ENCODE assay signal across 10 cellular contexts in genomic region chr3:111864821-111865656, GRCh38. TPM values are rescaled to one million over a fixed set of nuclear protein-coding genes. Genes with fewer than 3 reads are reported as not detected.
DNase-seq lines count a peak whose midpoint lies in the region; ATAC-seq lines count a peak whose summit lies in the region.
"Had no signal": no experiment of that assay in that cellular context is flagged by ENCODE, and none has a peak within 500 bp of the region (broad histone marks: within the 10 kb centered on the region; RNA-seq: fewer than 3 reads in every experiment).

No MANE protein-coding gene starts in this region.

- H3K4me3 ChIP-seq in mesodermal cell (ENCODE audit: extremely low read depth, insufficient read depth, low read length, poor library complexity, severe bottlenecking), result no peak overlapping the region
- no peak overlapping the region for H3K4me3 ChIP-seq in aorta (ENCODE audit: low read length in 2 of 2)
- H3K4me3 ChIP-seq in HAP-1, result no peak overlapping the region
- H3K4me3 ChIP-seq: skin epidermis had no signal

- 87 to 90% methylated on average over 4 to 5 of the region's 6 CpGs for WGBS in mesodermal cell (ENCODE audit: insufficient coverage in 2 of 2), 2 experiments
- 1 to 7% methylated on average over 6 of the region's 6 CpGs for WGBS in aorta, 2 donors

- H3K27ac ChIP-seq in cingulate gyrus (ENCODE audit: low read depth, low read length) (peak overlapping the region; percentile 8), mesodermal cell (ENCODE audit: low read depth, low read length, severe bottlenecking) (peak overlapping the region; percentile 93), aorta (ENCODE audit: low read depth in 1 of 2, low read length in 2 of 2) (peak overlapping the region; percentile 92 to 94)

- peak; percentile 14 for DNase-seq in NCI-H2196 treated with DMSO at 0.1 percent for 48 hours (lab: John Stamatoyannopoulos, UW; ENCODE audit: unreplicated experiment)
- no peak for DNase-seq in NCI-H2196 (lab: John Stamatoyannopoulos, UW; ENCODE audit: unreplicated experiment)
- DNase-seq in aorta, result no peak
- no peak for DNase-seq in SIG-M5 (lab: John Stamatoyannopoulos, UW)
- no peak for DNase-seq in HAP-1 (ENCODE audit: low spot score in 2 of 2)
- DNase-seq in hepatic stellate cell (ENCODE audit: low spot score), result no peak
- DNase-seq: NCI-H2081 had no signal

- in situ Hi-C loops in HAP-1 (cut with MboI; ENCODE audit: low sequenced_read_pairs), result no loop called here

- H3K36me3 ChIP-seq in mesodermal cell (ENCODE audit: control insufficient read depth, insufficient read depth, low read length) (peaks cover 9% of the 10 kb centered on the region), aorta (ENCODE audit: control insufficient read depth in 1 of 2, insufficient read depth in 2 of 2, low read length in 1 of 2) (peaks cover 0 to 3% of the 10 kb centered on the region in 2 donors), HAP-1 (replicated peaks) (no peaks in the 10 kb centered on the region)

- H3K9me3 ChIP-seq in mesodermal cell (ENCODE audit: control insufficient read depth, low read length), result no peaks in the 10 kb centered on the region
- no peaks in the 10 kb centered on the region for H3K9me3 ChIP-seq in aorta (ENCODE audit: control insufficient read depth, low read length)
- H3K9me3 ChIP-seq in HAP-1, result no peaks in the 10 kb centered on the region

- no peaks in the 10 kb centered on the region for H3K27me3 ChIP-seq in aorta (ENCODE audit: control insufficient read depth in 1 of 2, insufficient read depth in 2 of 2, low read length in 1 of 2)
- H3K27me3 ChIP-seq in HAP-1 (ENCODE audit: low read depth), result no peaks in the 10 kb centered on the region

- H3K4me1 ChIP-seq in mesodermal cell (ENCODE audit: control insufficient read depth, insufficient read depth, low read length, poor library complexity, severe bottlenecking) (peaks cover 64% of the 10 kb centered on the region), aorta (ENCODE audit: control insufficient read depth in 1 of 2, insufficient read depth in 2 of 2, low read length in 2 of 2) (peaks cover 0 to 10% of the 10 kb centered on the region in 2 donors), HAP-1 (peaks cover 11% of the 10 kb centered on the region)

- intact Hi-C loops in aorta (cut with DNase I), result loop anchor here (5.0 kb wide), 3 partner anchors 47 to 128 kb away; no protein-coding TSS in a partner anchor

- peak; percentile 56 for ATAC-seq in aorta (ENCODE audit: low FRiP score)

RNA-seq across cellular contexts. Expression of gene PHLDB2, which starts 6.0 kb away (rescaled TPM):
- polyA plus RNA-seq in mesodermal cell (2013, experiment 1 of 2), result 46.1 TPM
- 46.3 TPM for polyA plus RNA-seq in mesodermal cell (2013, experiment 2 of 2)
- 100 to 1,000 TPM; 166 to 175 TPM for total RNA-seq in aorta
- 10 to 100 TPM; 25.9 to 58.4 TPM for polyA plus RNA-seq in aorta

Comparison
In these comparisons a context has a peak if more than half of its experiments do, and no peak if none do; other contexts are left out.
1. H3K27ac ChIP-seq: peak in every context shown above with its lines; median percentile 93 in mesodermal cell; 93 in aorta; 8 in cingulate gyrus.